In genomic region chr19:8393871-8394250, GRCh38 we compare ENCODE assay signal across 14 cellular contexts. TPM values are rescaled to one million over a fixed set of nuclear protein-coding genes. Genes with fewer than 3 reads are reported as not detected.
DNase-seq lines count a peak whose midpoint lies in the region; ATAC-seq and TF ChIP-seq lines count a peak whose summit lies in the region.
"Had no signal": no experiment of that assay in that cellular context is flagged by ENCODE, and none has a peak within 500 bp of the region (broad histone marks: within the 10 kb centered on the region; RNA-seq: fewer than 3 reads in every experiment).

No MANE protein-coding gene starts in this region.

- H3K4me3 ChIP-seq in BLaER1, result no peak overlapping the region
- no peak overlapping the region for H3K4me3 ChIP-seq in adipocyte (ENCODE audit: low read length)
- H3K4me3 ChIP-seq in psoas muscle, result no peak overlapping the region

- peaks cover 81% of the 10 kb centered on the region for H4K20me1 ChIP-seq in BLaER1

- WGBS in psoas muscle, 3 donors, result 31 to 59% (median 40%) methylated on average over 8 of the region's 8 CpGs

- TF ChIP-seq CTCF in psoas muscle (IDR thresholded peaks at IDR 0.05), result no peak

- peak overlapping the region; percentile 76; the same call in 1 of the 2 replicates for H3K4me2 ChIP-seq in BLaER1

- H3K9me3 ChIP-seq in BLaER1, result no peaks in the 10 kb centered on the region
- no peaks in the 10 kb centered on the region for H3K9me3 ChIP-seq in adipocyte (ENCODE audit: control insufficient read depth, low read length)
- H3K9me3 ChIP-seq in psoas muscle, result no peaks in the 10 kb centered on the region

- intact Hi-C loops in psoas muscle (cut with DNase I), result loop anchor here in 1 of 2 donors (2.0 kb wide), 1 partner anchor 37 kb away; no protein-coding TSS in a partner anchor

- DNase-seq in adipocyte (ENCODE audit: low read depth) (no peak), hypothalamus (lab: John Stamatoyannopoulos, UW) (peak in 47 of 51 donors; percentile 13 to 92 (median 71)), psoas muscle (peak in 1 of 2 donors; percentile 58), HK-2 (ENCODE audit: unreplicated experiment) (no peak)
- DNase-seq: activated CD4-positive, alpha-beta T cell treated with anti-CD3 and anti-CD28 coated beads for 4 hours; dermis blood vessel endothelial cell; NCI-H1436; NCI-H82 had no signal

- ATAC-seq in psoas muscle (no peak), HG03439 (IDR thresholded peaks at IDR 0.05; ENCODE audit: unreplicated experiment) (no peak), HG03460 (IDR thresholded peaks at IDR 0.05; ENCODE audit: unreplicated experiment) (no peak), GM21360 (IDR thresholded peaks at IDR 0.05; ENCODE audit: unreplicated experiment) (no peak)
- ATAC-seq: sciatic nerve had no signal

- H3K27ac ChIP-seq in BLaER1, result no peak overlapping the region
- H3K27ac ChIP-seq in psoas muscle, result peak overlapping the region; percentile 89

- H3K36me3 ChIP-seq in BLaER1 (peaks cover 12% of the 10 kb centered on the region; the same call in 1 of the 2 replicates), adipocyte (ENCODE audit: control insufficient read depth, insufficient read depth, low read length, severe bottlenecking) (no peaks in the 10 kb centered on the region), psoas muscle (ENCODE audit: insufficient read depth in 1 of 2, low read depth in 1 of 2) (no peaks in the 10 kb centered on the region)

- H3K4me1 ChIP-seq in BLaER1 (peaks cover 73% of the 10 kb centered on the region), adipocyte (ENCODE audit: control insufficient read depth, insufficient read depth, low read length) (peaks cover 50% of the 10 kb centered on the region), psoas muscle (peaks cover 62% of the 10 kb centered on the region)

- H3K9ac ChIP-seq in BLaER1 (0 out of 2 replicates have a peak overlapping the region, but pooled peaks have one; percentile 28), adipocyte (ENCODE audit: low read length) (peak overlapping the region; percentile 25)

- H3K27me3 ChIP-seq in BLaER1 (no peaks in the 10 kb centered on the region), adipocyte (replicated peaks; ENCODE audit: control insufficient read depth, insufficient read depth, low read length) (no peaks in the 10 kb centered on the region), psoas muscle (ENCODE audit: insufficient read depth in 3 of 3, low read length in 2 of 3) (no peaks in the 10 kb centered on the region)

RNA-seq across cellular contexts. Expression of gene RAB11B, which starts 3.7 kb away (rescaled TPM):
- 100 to 1,000 TPM in 1 of 4 donors, 10 to 100 TPM in 3; 77.1 to 130 (median 82.2) TPM for total RNA-seq in psoas muscle
- 10 to 100 TPM; 43.9 to 59.9 (median 56.9) TPM for polyA plus RNA-seq in psoas muscle

RNA-seq across cellular contexts. Expression of gene MARCHF2, which starts 19.2 kb away (rescaled TPM):
- total RNA-seq in psoas muscle, result 10 to 100 TPM; 47.7 to 56.0 (median 52.2) TPM
- 10 to 100 TPM; 32.8 to 55.6 (median 48.9) TPM for polyA plus RNA-seq in psoas muscle

RNA-seq across cellular contexts. Expression of gene ANGPTL4, which starts 29.9 kb away (rescaled TPM):
- total RNA-seq in psoas muscle, result 100 to 1,000 TPM in 1 of 4 donors, 10 to 100 TPM in 3; 10.7 to 118 (median 44.7) TPM
- 100 to 1,000 TPM in 1 of 3 donors, 10 to 100 TPM in 2; 17.2 to 235 (median 19.1) TPM for polyA plus RNA-seq in psoas muscle
- polyA plus RNA-seq: CD14-positive monocyte had no signal

RNA-seq across cellular contexts. Expression of gene KANK3, which starts 50.8 kb away (rescaled TPM):
- total RNA-seq in psoas muscle, result 10 to 100 TPM in 2 of 4 donors, 1 to 10 TPM in 2; 7.1 to 14.2 (median 9.7) TPM
- polyA plus RNA-seq in psoas muscle, result 1 to 10 TPM; 5.1 to 9.4 (median 7.7) TPM
- polyA plus RNA-seq: CD14-positive monocyte had no signal

RNA-seq across cellular contexts. Expression of gene HNRNPM, which starts 50.9 kb away (rescaled TPM):
- 10 to 100 TPM; 73.2 to 92.2 (median 84.1) TPM for total RNA-seq in psoas muscle
- polyA plus RNA-seq in psoas muscle, result 100 to 1,000 TPM in 2 of 3 donors, 10 to 100 TPM in 1; 53.2 to 146 (median 118) TPM

Comparison
In these comparisons a context has a peak if more than half of its experiments do, and no peak if none do; other contexts are left out.
1. DNase-seq: peak in hypothalamus (47 of 51); none in adipocyte (single experiment) and HK-2 (single experiment).